ENCODE assay signal across 8 cellular contexts in the genomic region with DNA sequence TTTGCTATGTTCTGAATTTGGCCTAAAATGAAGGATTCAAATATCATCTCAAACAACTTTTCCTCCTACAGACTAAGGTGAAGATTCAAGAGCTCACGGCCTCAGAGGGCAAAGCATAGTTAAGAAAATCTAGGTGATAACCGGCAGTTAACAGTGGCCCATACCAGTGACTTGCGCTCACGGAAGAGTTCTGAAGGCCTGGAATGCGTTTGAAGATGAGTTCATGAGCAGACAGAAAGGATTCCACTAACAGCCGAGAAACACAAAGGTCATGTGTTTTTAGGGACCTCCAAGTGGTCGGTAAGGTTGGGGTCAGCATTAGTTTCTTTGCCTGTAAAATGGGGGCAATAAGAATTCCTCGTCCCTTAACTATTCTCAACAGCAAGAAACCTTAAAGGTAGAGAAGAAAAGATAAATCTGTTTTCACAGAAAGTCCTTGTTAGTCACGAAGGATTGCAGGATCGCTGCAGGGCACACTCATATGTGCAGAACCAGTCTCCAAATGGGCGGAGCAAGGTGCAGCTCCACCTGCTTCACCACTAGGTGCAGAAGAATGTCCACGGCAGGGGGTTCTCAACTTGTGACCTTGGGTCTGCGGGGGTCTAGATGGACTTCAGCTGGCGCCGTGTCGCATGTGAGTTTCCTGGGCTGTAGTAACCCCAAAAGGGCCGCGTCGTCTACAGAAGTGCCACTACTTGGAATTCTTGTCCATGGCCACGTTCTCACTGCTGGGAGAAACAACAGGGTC. TPM values are rescaled to one million over a fixed set of nuclear protein-coding genes. Genes with fewer than 3 reads are reported as not detected.
A peak's percentile ranks its signal among the peaks of the same experiment; 100 is the strongest.
DNase-seq lines count a peak whose midpoint lies in the region; ATAC-seq and TF ChIP-seq lines count a peak whose summit lies in the region.

No MANE protein-coding gene starts in this region.

- TF ChIP-seq CTCF in A673 (conservative IDR thresholded peaks at IDR 0.05; ENCODE audit: low read depth, low read length), result no peak
- TF ChIP-seq CTCF in choroid plexus epithelial cell (conservative IDR thresholded peaks at IDR 0.05; ENCODE audit: low read depth, low read length), result peak; percentile 24
- TF ChIP-seq CTCF in mesothelial cell of epicardium (IDR thresholded peaks at IDR 0.05; ENCODE audit: unreplicated experiment), result no peak

- H3K9me3 ChIP-seq in A673 (ENCODE audit: low read depth, low read length, poor library complexity, severe bottlenecking), result no peaks in the 10 kb centered on the region

- CTCF ChIA-PET in A673 (lab: Charles Lee), result no interaction called here

- H3K4me1 ChIP-seq in A673 (ENCODE audit: insufficient read depth, low read length, poor library complexity, severe bottlenecking), result peaks cover 8% of the 10 kb centered on the region

- H3K4me3 ChIP-seq in A673 (ENCODE audit: low read depth, low read length, poor library complexity, severe bottlenecking) (peak overlapping the region; percentile 85), choroid plexus epithelial cell (ENCODE audit: low read depth, low read length) (peak overlapping the region; percentile 86)

- ATAC-seq in GM18517 (IDR thresholded peaks at IDR 0.05; ENCODE audit: unreplicated experiment), result peak; percentile 0
- ATAC-seq in HG03342 (IDR thresholded peaks at IDR 0.05; ENCODE audit: unreplicated experiment), result peak; percentile 16
- no peak for ATAC-seq in stimulated activated naive CD8-positive, alpha-beta T cell treated with anti-CD3 and anti-CD28 coated beads, Interleukin-15, Interleukin-2, amounts not matched to agents 100 U/mL and 50 U/mL, for 24 hours

- POLR2A ChIA-PET in A673 (lab: Charles Lee; ENCODE audit: low non-redundant PET), result no interaction called here

- peak overlapping the region; percentile 93 for H3K27ac Mint-ChIP-seq in mesothelial cell of epicardium

- H3K9me3 Mint-ChIP-seq in mesothelial cell of epicardium, result peaks cover 36% of the 10 kb centered on the region

- H3K36me3 Mint-ChIP-seq in mesothelial cell of epicardium, result peaks cover 14% of the 10 kb centered on the region

- peaks cover 41% of the 10 kb centered on the region for H3K4me1 Mint-ChIP-seq in mesothelial cell of epicardium

- H3K4me3 Mint-ChIP-seq in mesothelial cell of epicardium, result peak overlapping the region; percentile 94

- TSS peak; percentile 87 for BruUV-seq in A673 (replicated peaks; lab: Mats Ljungman, UMichigan)

- DNase-seq in A673 (ENCODE audit: low spot score), result peak; percentile 33
- peak; percentile 23 for DNase-seq in T-helper 9 cell
- peak; percentile 11 for DNase-seq in choroid plexus epithelial cell (ENCODE audit: low read depth)
- no peak for DNase-seq in mesothelial cell of epicardium (ENCODE audit: low spot score in 2 of 2, unreplicated experiment in 2 of 2)
- peak; percentile 56 for DNase-seq in stimulated activated naive CD8-positive, alpha-beta T cell treated with anti-CD3 and anti-CD28 coated beads, Interleukin-15, Interleukin-2, amounts not matched to agents 100 U/mL and 50 U/mL, for 24 hours
- no peak for DNase-seq in NCI-H1694 (lab: John Stamatoyannopoulos, UW)

- H3K27me3 ChIP-seq in A673 (replicated peaks; ENCODE audit: insufficient read depth, low read depth, low read length, poor library complexity), result no peaks in the 10 kb centered on the region

- intact Hi-C loops in A673 (cut with micrococcal nuclease; ENCODE audit: unreplicated experiment), result no loop called here

- H3K27me3 Mint-ChIP-seq in mesothelial cell of epicardium (ENCODE audit: low read depth), result no peaks in the 10 kb centered on the region

- H3K27ac ChIP-seq in A673 (ENCODE audit: low read depth, low read length, poor library complexity, severe bottlenecking), result peak overlapping the region; percentile 37

- H3K36me3 ChIP-seq in A673 (ENCODE audit: insufficient read depth, low read length, poor library complexity, severe bottlenecking), result no peaks in the 10 kb centered on the region

RNA-seq across cellular contexts. Expression of a gene that starts 0.7 kb away (rescaled TPM):
- total RNA-seq in A673 (2021), result 28.6 and 30.8 TPM in 2 replicates
- total RNA-seq in mesothelial cell of epicardium, result 22.5 to 23.5 TPM (median 23.3 TPM) in 3 replicates

Comparison
In these comparisons a context has a peak if more than half of its experiments do, and no peak if none do; other contexts are left out.
1. DNase-seq: peak in A673 (single experiment), T-helper 9 cell (single experiment), choroid plexus epithelial cell (single experiment) and stimulated activated naive CD8-positive, alpha-beta T cell treated with anti-CD3 and anti-CD28 coated beads, Interleukin-15, Interleukin-2, amounts not matched to agents 100 U/mL and 50 U/mL, for 24 hours (single experiment); none in mesothelial cell of epicardium (0 of 2) and NCI-H1694 (single experiment).